In genomic region chr11:18526521-18527296, GRCh38 we compare ENCODE assay signal across 8 cellular contexts. TPM values are rescaled to one million over a fixed set of nuclear protein-coding genes. Genes with fewer than 3 reads are reported as not detected.
A peak's percentile ranks its signal among the peaks of the same experiment; 100 is the strongest.
DNase-seq lines count a peak whose midpoint lies in the region; ATAC-seq and TF ChIP-seq lines count a peak whose summit lies in the region.

Gene TSG101 (minus strand): TSS chr11:18526942. CDS start chr11:18526816, 126 bp downstream.

- intact Hi-C loops in head of caudate nucleus (cut with DNase I), result loop anchor here (2.0 to 10.0 kb wide), 3 partner anchors 132 to 204 kb away; partner anchors contain the start of genes GTF2H1, HPS5 and LDHA

- H2AFZ ChIP-seq in SU-DHL-6 (ENCODE audit: low read depth, low read length, severe bottlenecking), result peak within 1 kb of the TSS; percentile 42

- no peaks in the 10 kb centered on the region for H4K20me1 ChIP-seq in SU-DHL-6 (ENCODE audit: low read depth, low read length)

- H3K4me3 Mint-ChIP-seq in activated naive CD8-positive, alpha-beta T cell treated with anti-CD3 and anti-CD28 coated beads, Interleukin-2, amount 10 ng/mL, durations not matched to agents 7 days and 5 days, result peak within 1 kb of the TSS; percentile 99
- H3K4me3 Mint-ChIP-seq in osteocyte (ENCODE audit: unreplicated experiment), result peak within 1 kb of the TSS; percentile 99

- H3K9me2 ChIP-seq in SU-DHL-6 (replicated peaks; ENCODE audit: insufficient read depth, low read length), result no peaks in the 10 kb centered on the region

- ATAC-seq in HG02763 (IDR thresholded peaks at IDR 0.05; ENCODE audit: unreplicated experiment) (peak; percentile 95), thoracic aorta (ENCODE audit: insufficient number of reproducible peaks, low FRiP score, low read depth) (peak; percentile 97)
- peak; percentile 91 for ATAC-seq in activated naive CD8-positive, alpha-beta T cell treated with anti-CD3 and anti-CD28 coated beads, Interleukin-2, amount 10 ng/mL, durations not matched to agents 7 days and 5 days (ENCODE audit: low read depth)

- peaks cover 24% of the 10 kb centered on the region for H3K4me1 Mint-ChIP-seq in activated naive CD8-positive, alpha-beta T cell treated with anti-CD3 and anti-CD28 coated beads, Interleukin-2, amount 10 ng/mL, durations not matched to agents 7 days and 5 days
- peaks cover 32% of the 10 kb centered on the region for H3K4me1 Mint-ChIP-seq in osteocyte (ENCODE audit: unreplicated experiment)

- H3K4me3 ChIP-seq in GM12875 (ENCODE audit: low read depth, low read length), result peak within 1 kb of the TSS; percentile 96
- peak within 1 kb of the TSS; percentile 85 for H3K4me3 ChIP-seq in SU-DHL-6 (ENCODE audit: insufficient read depth, low read length, poor library complexity, severe bottlenecking)
- peak within 1 kb of the TSS; percentile 97 for H3K4me3 ChIP-seq in thoracic aorta

- no peaks in the 10 kb centered on the region for H3K27me3 Mint-ChIP-seq in activated naive CD8-positive, alpha-beta T cell treated with anti-CD3 and anti-CD28 coated beads, Interleukin-2, amount 10 ng/mL, durations not matched to agents 7 days and 5 days
- H3K27me3 Mint-ChIP-seq in osteocyte (ENCODE audit: unreplicated experiment), result no peaks in the 10 kb centered on the region

- no peaks in the 10 kb centered on the region for H3K9me3 ChIP-seq in SU-DHL-6 (ENCODE audit: insufficient read depth, low read length)
- no peaks in the 10 kb centered on the region for H3K9me3 ChIP-seq in thoracic aorta

- no peaks in the 10 kb centered on the region for H3K27me3 ChIP-seq in SU-DHL-6 (ENCODE audit: low read length)
- no peaks in the 10 kb centered on the region for H3K27me3 ChIP-seq in thoracic aorta (replicated peaks; ENCODE audit: insufficient read depth)

- H3F3A ChIP-seq in SU-DHL-6 (ENCODE audit: insufficient read depth), result peaks cover 20% of the 10 kb centered on the region; the same call in 1 of the 2 replicates

- POLR2A ChIA-PET in activated naive CD8-positive, alpha-beta T cell treated with anti-CD3 and anti-CD28 coated beads, Interleukin-2, amount 10 ng/mL, durations not matched to agents 7 days and 5 days (lab: Charles Lee), result interaction anchor here (0.6 to 2.2 kb wide), 19 partner anchors 12 to 422 kb away, joined by 3 to 27 read pairs (median 4); partner anchors contain the start of genes GTF2H1, HPS5, LDHA and SAAL1

- no peaks in the 10 kb centered on the region for H3K9me3 Mint-ChIP-seq in activated naive CD8-positive, alpha-beta T cell treated with anti-CD3 and anti-CD28 coated beads, Interleukin-2, amount 10 ng/mL, durations not matched to agents 7 days and 5 days
- H3K9me3 Mint-ChIP-seq in osteocyte (ENCODE audit: unreplicated experiment), result no peaks in the 10 kb centered on the region

- H3K27ac ChIP-seq in SU-DHL-6 (ENCODE audit: low read depth, low read length) (peak within 1 kb of the TSS; percentile 55), thoracic aorta (peak within 1 kb of the TSS; percentile 92 to 96)

- peak within 1 kb of the TSS; percentile 100 for H3K27ac Mint-ChIP-seq in activated naive CD8-positive, alpha-beta T cell treated with anti-CD3 and anti-CD28 coated beads, Interleukin-2, amount 10 ng/mL, durations not matched to agents 7 days and 5 days
- peak within 1 kb of the TSS; percentile 100 for H3K27ac Mint-ChIP-seq in osteocyte (ENCODE audit: unreplicated experiment)

- peak within 1 kb of the TSS; percentile 73 for H3K9ac ChIP-seq in SU-DHL-6 (ENCODE audit: low read length)

- H3K4me1 ChIP-seq in thoracic aorta (ENCODE audit: control insufficient read depth in 1 of 2, low read depth in 2 of 2), result peaks cover 12 to 23% of the 10 kb centered on the region in 2 donors

- DNase-seq in NCI-H1417 (lab: John Stamatoyannopoulos, UW), result peak; percentile 93 to 95 (median 93)
- DNase-seq in activated naive CD8-positive, alpha-beta T cell treated with anti-CD3 and anti-CD28 coated beads, Interleukin-2, amount 10 ng/mL, durations not matched to agents 7 days and 5 days, result peak; percentile 93
- peak; percentile 84 to 98 (median 95) for DNase-seq in head of caudate nucleus
- DNase-seq in osteocyte (ENCODE audit: extremely low spot score, unreplicated experiment), result peak; percentile 97
- DNase-seq in thoracic aorta (ENCODE audit: low spot score), result peak; percentile 78

- H3K4me2 ChIP-seq in SU-DHL-6 (ENCODE audit: low read depth, low read length, poor library complexity, severe bottlenecking), result peak within 1 kb of the TSS; percentile 97

- peaks cover 59% of the 10 kb centered on the region for H3K79me2 ChIP-seq in SU-DHL-6 (ENCODE audit: insufficient read depth, low read length)

- peaks cover 15% of the 10 kb centered on the region for H3K36me3 Mint-ChIP-seq in activated naive CD8-positive, alpha-beta T cell treated with anti-CD3 and anti-CD28 coated beads, Interleukin-2, amount 10 ng/mL, durations not matched to agents 7 days and 5 days
- H3K36me3 Mint-ChIP-seq in osteocyte (ENCODE audit: unreplicated experiment), result peaks cover 14% of the 10 kb centered on the region

- H3K36me3 ChIP-seq in SU-DHL-6 (ENCODE audit: low read length) (no peaks in the 10 kb centered on the region), thoracic aorta (no peaks in the 10 kb centered on the region)

- TF ChIP-seq CTCF in GM12875 (IDR thresholded peaks at IDR 0.05; ENCODE audit: borderline replicate concordance, insufficient read depth, low read depth, low read length) (no peak), SU-DHL-6 (IDR thresholded peaks at IDR 0.05; ENCODE audit: insufficient read depth, low read length, poor library complexity, severe bottlenecking) (no peak), osteocyte (IDR thresholded peaks at IDR 0.05) (no peak), thoracic aorta (IDR thresholded peaks at IDR 0.05) (no peak)

RNA-seq across cellular contexts. Expression of gene TSG101, which starts in this region (rescaled TPM):
- 10 to 100 TPM; 35.2 to 35.5 TPM for total RNA-seq in activated naive CD8-positive, alpha-beta T cell treated with anti-CD3 and anti-CD28 coated beads, Interleukin-2, amount 10 ng/mL, durations not matched to agents 7 days and 5 days
- total RNA-seq in osteocyte (77.7 and 81.4 TPM in 2 replicates), thoracic aorta (10 to 100 TPM; 67.0 to 68.4 TPM)

Comparison
In these comparisons a context has a peak if more than half of its experiments do, and no peak if none do; other contexts are left out.
1. Peak in every context shown above with its lines: DNase-seq, ATAC-seq, H3K4me3 ChIP-seq and H3K27ac ChIP-seq.